Comparison of ENCODE assay signal across 1 cellular context in the genomic region with DNA sequence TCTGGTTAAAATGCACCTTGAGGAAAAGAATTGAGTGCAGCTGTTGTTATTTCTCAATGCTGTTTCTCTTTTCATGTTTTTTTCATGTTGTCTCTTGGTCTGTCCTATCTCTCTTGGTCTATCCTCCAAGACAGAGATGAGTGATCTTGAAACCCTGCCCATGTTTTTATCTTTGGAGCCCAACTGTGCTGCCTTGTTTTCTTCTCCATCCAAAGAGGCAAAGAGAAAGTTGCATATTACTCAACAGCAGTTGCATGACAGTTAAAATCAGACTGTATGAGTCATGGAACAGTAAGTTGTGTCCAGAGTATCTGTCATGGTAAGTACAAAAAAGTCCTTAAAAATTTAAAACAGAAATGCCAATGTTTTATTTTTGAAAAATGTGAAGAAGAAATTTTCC.
TF ChIP-seq lines count a peak whose summit lies in the region.

No MANE protein-coding gene starts in this region.

TF ChIP-seq in GM23338, 12 proteins besides CTCF, POLR2A, EP300 and RAD21 (continued from another document):
- TF ChIP-seq, protein P1, sequence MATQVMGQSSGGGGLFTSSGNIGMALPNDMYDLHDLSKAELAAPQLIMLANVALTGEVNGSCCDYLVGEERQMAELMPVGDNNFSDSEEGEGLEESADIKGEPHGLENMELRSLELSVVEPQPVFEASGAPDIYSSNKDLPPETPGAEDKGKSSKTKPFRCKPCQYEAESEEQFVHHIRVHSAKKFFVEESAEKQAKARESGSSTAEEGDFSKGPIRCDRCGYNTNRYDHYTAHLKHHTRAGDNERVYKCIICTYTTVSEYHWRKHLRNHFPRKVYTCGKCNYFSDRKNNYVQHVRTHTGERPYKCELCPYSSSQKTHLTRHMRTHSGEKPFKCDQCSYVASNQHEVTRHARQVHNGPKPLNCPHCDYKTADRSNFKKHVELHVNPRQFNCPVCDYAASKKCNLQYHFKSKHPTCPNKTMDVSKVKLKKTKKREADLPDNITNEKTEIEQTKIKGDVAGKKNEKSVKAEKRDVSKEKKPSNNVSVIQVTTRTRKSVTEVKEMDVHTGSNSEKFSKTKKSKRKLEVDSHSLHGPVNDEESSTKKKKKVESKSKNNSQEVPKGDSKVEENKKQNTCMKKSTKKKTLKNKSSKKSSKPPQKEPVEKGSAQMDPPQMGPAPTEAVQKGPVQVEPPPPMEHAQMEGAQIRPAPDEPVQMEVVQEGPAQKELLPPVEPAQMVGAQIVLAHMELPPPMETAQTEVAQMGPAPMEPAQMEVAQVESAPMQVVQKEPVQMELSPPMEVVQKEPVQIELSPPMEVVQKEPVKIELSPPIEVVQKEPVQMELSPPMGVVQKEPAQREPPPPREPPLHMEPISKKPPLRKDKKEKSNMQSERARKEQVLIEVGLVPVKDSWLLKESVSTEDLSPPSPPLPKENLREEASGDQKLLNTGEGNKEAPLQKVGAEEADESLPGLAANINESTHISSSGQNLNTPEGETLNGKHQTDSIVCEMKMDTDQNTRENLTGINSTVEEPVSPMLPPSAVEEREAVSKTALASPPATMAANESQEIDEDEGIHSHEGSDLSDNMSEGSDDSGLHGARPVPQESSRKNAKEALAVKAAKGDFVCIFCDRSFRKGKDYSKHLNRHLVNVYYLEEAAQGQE (IDR thresholded peaks at IDR 0.05; ENCODE audit: unreplicated experiment): no peak
- TF ChIP-seq JUNB (IDR thresholded peaks at IDR 0.05; ENCODE audit: unreplicated experiment) (no peak), NANOG (IDR thresholded peaks at IDR 0.05; ENCODE audit: borderline replicate concordance) (no peak), STAT1 (IDR thresholded peaks at IDR 0.05; ENCODE audit: unreplicated experiment) (no peak), ZNF114 (CRISPR knock-in tag; IDR thresholded peaks at IDR 0.05) (no peak), ZNF331 (CRISPR knock-in tag; IDR thresholded peaks at IDR 0.05; ENCODE audit: low read depth) (no peak), EZH2phosphoT487 (IDR thresholded peaks at IDR 0.05; ENCODE audit: unreplicated experiment) (no peak), POLR2AphosphoS5 (IDR thresholded peaks at IDR 0.05; ENCODE audit: low read depth) (no peak)
